8 cellular contexts compared by ENCODE assay signal in the genomic region with DNA sequence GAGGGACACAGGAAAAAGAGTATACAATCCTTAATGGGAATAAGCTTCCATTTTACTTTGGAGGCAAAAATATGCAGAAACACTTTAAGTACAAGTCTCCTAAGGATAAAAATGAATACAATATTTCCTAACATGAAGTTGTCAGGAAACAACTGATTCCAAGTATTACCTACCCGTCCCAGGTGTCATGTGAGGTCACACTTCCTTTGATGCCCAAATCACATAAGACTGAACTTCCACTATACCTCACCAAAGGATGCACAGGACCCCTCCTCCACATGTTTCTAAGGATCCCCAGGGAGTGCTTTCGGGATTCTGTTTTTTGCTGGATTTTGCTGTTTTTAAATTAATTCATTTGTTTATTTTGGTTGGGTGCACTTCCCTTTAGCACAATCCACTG.
"Had no signal": no experiment of that assay in that cellular context is flagged by ENCODE, and none has a peak within 500 bp of the region (broad histone marks: within the 10 kb centered on the region; RNA-seq: fewer than 3 reads in every experiment).

No MANE protein-coding gene starts in this region.

- FAIRE-seq: G401.6, GM12878, GM12891, GM12892, GM18507, GM19239 had no signal

- ATAC-seq: GM12878 had no signal

- DNase-seq: GDM1, GF-D8 had no signal
